In the genomic region with DNA sequence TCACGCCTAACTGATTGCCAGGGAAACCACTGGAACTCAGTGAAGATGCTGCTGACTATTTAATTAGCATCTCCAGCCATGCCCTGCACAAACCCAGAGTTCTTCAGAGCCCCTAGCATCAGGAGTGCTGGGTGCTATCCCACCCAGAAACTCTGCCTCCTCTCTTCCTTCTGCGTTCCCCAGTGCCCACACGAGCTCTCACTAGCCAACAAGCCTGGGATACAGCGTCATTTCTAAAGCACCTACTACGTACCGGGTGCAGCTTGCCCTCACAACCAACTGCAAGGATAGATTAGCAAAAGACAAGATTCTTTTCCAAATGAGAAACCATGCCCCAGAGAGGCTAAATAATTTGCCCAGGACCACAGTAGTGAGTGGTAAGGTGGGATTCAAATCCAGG, we compare ENCODE assay signal across 29 cellular contexts.
DNase-seq lines count a peak whose midpoint lies in the region; ATAC-seq, FAIRE-seq and TF ChIP-seq lines count a peak whose summit lies in the region.
"Had no signal": no experiment of that assay in that cellular context is flagged by ENCODE, and none has a peak within 500 bp of the region (broad histone marks: within the 10 kb centered on the region; RNA-seq: fewer than 3 reads in every experiment).

No MANE protein-coding gene starts in this region.

- WGBS in pancreas, 2 donors: 86 to 96% methylated on average over 6 of the region's 6 CpGs

- POLR2A ChIA-PET in activated CD4-positive, alpha-beta T cell treated with anti-CD3 and anti-CD28 coated beads, Interleukin-2, amount 10 ng/mL, durations not matched to agents 7 days and 5 days (lab: Charles Lee): interaction anchor here (0.6 kb wide), 1 partner anchor 307 kb away, joined by 4 read pairs; no protein-coding TSS in a partner anchor
- POLR2A ChIA-PET in CD8-positive, alpha-beta T cell (lab: Charles Lee): no interaction called here

- no peaks in the 10 kb centered on the region for H3K9me3 Mint-ChIP-seq in activated CD4-positive, alpha-beta T cell treated with anti-CD3 and anti-CD28 coated beads, Interleukin-2, amount 10 ng/mL, durations not matched to agents 7 days and 5 days
- H3K9me3 Mint-ChIP-seq in CD8-positive, alpha-beta T cell: no peaks in the 10 kb centered on the region
- H3K9me3 Mint-ChIP-seq in activated T-helper 17 cell treated with anti-CD3 and anti-CD28 coated beads, Interleukin-2, amount 50 U/mL, for 72 hours: no peaks in the 10 kb centered on the region
- H3K9me3 Mint-ChIP-seq in natural killer cell treated with Interleukin-12 subunit alpha and Interleukin-12 subunit beta and Interleukin-15 and Interleukin-18, amount 100 ng/mL, for 72 hours: no peaks in the 10 kb centered on the region
- H3K9me3 Mint-ChIP-seq in osteocyte (ENCODE audit: unreplicated experiment): no peaks in the 10 kb centered on the region
- H3K9me3 Mint-ChIP-seq: activated T-cell treated with anti-CD3 and anti-CD28 coated beads, Interleukin-2, amount 50 U/mL, for 4 hours; memory B cell had no signal

- peaks cover 7% of the 10 kb centered on the region for H3K36me3 Mint-ChIP-seq in activated CD4-positive, alpha-beta T cell treated with anti-CD3 and anti-CD28 coated beads, Interleukin-2, amount 10 ng/mL, durations not matched to agents 7 days and 5 days (ENCODE audit: low read depth)
- H3K36me3 Mint-ChIP-seq in CD8-positive, alpha-beta T cell: no peaks in the 10 kb centered on the region
- no peaks in the 10 kb centered on the region for H3K36me3 Mint-ChIP-seq in activated T-helper 17 cell treated with anti-CD3 and anti-CD28 coated beads, Interleukin-2, amount 50 U/mL, for 72 hours (ENCODE audit: low read depth)
- no peaks in the 10 kb centered on the region for H3K36me3 Mint-ChIP-seq in natural killer cell treated with Interleukin-12 subunit alpha and Interleukin-12 subunit beta and Interleukin-15 and Interleukin-18, amount 100 ng/mL, for 72 hours
- no peaks in the 10 kb centered on the region for H3K36me3 Mint-ChIP-seq in osteocyte (ENCODE audit: unreplicated experiment)
- H3K36me3 Mint-ChIP-seq: memory B cell had no signal

- no peaks in the 10 kb centered on the region for H3K36me3 ChIP-seq in CD8-positive, alpha-beta T cell (ENCODE audit: insufficient read depth, low read length)
- H3K36me3 ChIP-seq in pancreas: no peaks in the 10 kb centered on the region
- H3K36me3 ChIP-seq: gastrocnemius medialis had no signal

- no peak overlapping the region for H3K4me3 ChIP-seq in CD8-positive, alpha-beta T cell (ENCODE audit: low read depth, low read length)
- H3K4me3 ChIP-seq in pancreas: no peak overlapping the region
- H3K4me3 ChIP-seq: A549, gastrocnemius medialis, hepatocyte had no signal

- no peak overlapping the region for H3K4me3 Mint-ChIP-seq in activated CD4-positive, alpha-beta T cell treated with anti-CD3 and anti-CD28 coated beads, Interleukin-2, amount 10 ng/mL, durations not matched to agents 7 days and 5 days
- H3K4me3 Mint-ChIP-seq in CD8-positive, alpha-beta T cell: no peak overlapping the region
- peak overlapping the region; percentile 38 for H3K4me3 Mint-ChIP-seq in activated T-helper 17 cell treated with anti-CD3 and anti-CD28 coated beads, Interleukin-2, amount 50 U/mL, for 72 hours
- peak overlapping the region; percentile 60 for H3K4me3 Mint-ChIP-seq in natural killer cell treated with Interleukin-12 subunit alpha and Interleukin-12 subunit beta and Interleukin-15 and Interleukin-18, amount 100 ng/mL, for 72 hours
- no peak overlapping the region for H3K4me3 Mint-ChIP-seq in osteocyte (ENCODE audit: unreplicated experiment)

- H3K9me3 ChIP-seq in CD8-positive, alpha-beta T cell (ENCODE audit: low read length): no peaks in the 10 kb centered on the region
- no peaks in the 10 kb centered on the region for H3K9me3 ChIP-seq in pancreas
- H3K9me3 ChIP-seq: A549, gastrocnemius medialis had no signal

- no peak for TF ChIP-seq CTCF in CD8-positive, alpha-beta T cell (IDR thresholded peaks at IDR 0.05)
- TF ChIP-seq CTCF in osteocyte (IDR thresholded peaks at IDR 0.05) (no peak), pancreas (IDR thresholded peaks at IDR 0.05) (no peak)

- intact Hi-C loops in CD8-positive, alpha-beta T cell (cut with DNase I, micrococcal nuclease): loop anchor here in 1 of 2 experiments (1.0 to 5.0 kb wide), 2 partner anchors 27 to 151 kb away; no protein-coding TSS in a partner anchor
- intact Hi-C loops in pancreas (cut with DNase I): no loop called here

- CTCF ChIA-PET in activated CD4-positive, alpha-beta T cell treated with anti-CD3 and anti-CD28 coated beads, Interleukin-2, amount 10 ng/mL, durations not matched to agents 7 days and 5 days (lab: Charles Lee): no interaction called here
- CTCF ChIA-PET in CD8-positive, alpha-beta T cell (lab: Charles Lee): interaction anchor here (4.2 kb wide), 1 partner anchor 16 kb away, joined by 17 read pairs; no protein-coding TSS in a partner anchor

- peaks cover 42% of the 10 kb centered on the region for H3K4me1 Mint-ChIP-seq in activated CD4-positive, alpha-beta T cell treated with anti-CD3 and anti-CD28 coated beads, Interleukin-2, amount 10 ng/mL, durations not matched to agents 7 days and 5 days
- peaks cover 47% of the 10 kb centered on the region for H3K4me1 Mint-ChIP-seq in CD8-positive, alpha-beta T cell (ENCODE audit: low read depth)
- H3K4me1 Mint-ChIP-seq in activated T-helper 17 cell treated with anti-CD3 and anti-CD28 coated beads, Interleukin-2, amount 50 U/mL, for 72 hours: peaks cover 42% of the 10 kb centered on the region
- H3K4me1 Mint-ChIP-seq in natural killer cell treated with Interleukin-12 subunit alpha and Interleukin-12 subunit beta and Interleukin-15 and Interleukin-18, amount 100 ng/mL, for 72 hours (ENCODE audit: low read depth in 2 of 2): peaks cover 31 to 44% of the 10 kb centered on the region in 2 donors
- H3K4me1 Mint-ChIP-seq in osteocyte (ENCODE audit: unreplicated experiment): peaks cover 17% of the 10 kb centered on the region

- ATAC-seq in CD8-positive, alpha-beta T cell: no peak
- no peak for ATAC-seq in activated T-helper 17 cell treated with anti-CD3 and anti-CD28 coated beads, Interleukin-2, amount 50 U/mL, for 72 hours (replicated peaks)
- no peak for ATAC-seq in natural killer cell treated with Interleukin-12 subunit alpha and Interleukin-12 subunit beta and Interleukin-15 and Interleukin-18, amount 100 ng/mL, for 72 hours
- no peak for ATAC-seq in pancreas
- ATAC-seq: A549; activated T-cell treated with anti-CD3 and anti-CD28 coated beads, Interleukin-2, amount 50 U/mL, for 4 hours; gastrocnemius medialis; HCT116; left cardiac atrium had no signal

- no peaks in the 10 kb centered on the region for H3K27me3 ChIP-seq in CD8-positive, alpha-beta T cell (ENCODE audit: insufficient read depth, low read length)
- no peaks in the 10 kb centered on the region for H3K27me3 ChIP-seq in pancreas
- H3K27me3 ChIP-seq: gastrocnemius medialis, hepatocyte had no signal

- H3K27ac ChIP-seq in CD8-positive, alpha-beta T cell (ENCODE audit: low read depth, low read length): no peak overlapping the region
- no peak overlapping the region for H3K27ac ChIP-seq in pancreas
- H3K27ac ChIP-seq: A549, gastrocnemius medialis, hepatocyte had no signal

- H3K27ac Mint-ChIP-seq in activated CD4-positive, alpha-beta T cell treated with anti-CD3 and anti-CD28 coated beads, Interleukin-2, amount 10 ng/mL, durations not matched to agents 7 days and 5 days: peak overlapping the region; percentile 62
- peak overlapping the region; percentile 7 for H3K27ac Mint-ChIP-seq in CD8-positive, alpha-beta T cell
- peak overlapping the region; percentile 80 for H3K27ac Mint-ChIP-seq in activated T-helper 17 cell treated with anti-CD3 and anti-CD28 coated beads, Interleukin-2, amount 50 U/mL, for 72 hours
- H3K27ac Mint-ChIP-seq in natural killer cell treated with Interleukin-12 subunit alpha and Interleukin-12 subunit beta and Interleukin-15 and Interleukin-18, amount 100 ng/mL, for 72 hours: peak overlapping the region; percentile 70 to 92
- H3K27ac Mint-ChIP-seq in osteocyte (ENCODE audit: unreplicated experiment): no peak overlapping the region

- DNase-seq in activated CD4-positive, alpha-beta T cell treated with anti-CD3 and anti-CD28 coated beads, Interleukin-2, amount 10 ng/mL, durations not matched to agents 7 days and 5 days: no peak
- DNase-seq in activated CD4-positive, alpha-beta T cell treated with anti-CD3 and anti-CD28 coated beads, Interleukin-2, amount 50 U/mL, for 1 hour: no peak
- DNase-seq in CD8-positive, alpha-beta T cell: no peak
- no peak for DNase-seq in natural killer cell treated with Interleukin-12 subunit alpha and Interleukin-12 subunit beta and Interleukin-15 and Interleukin-18, amount 100 ng/mL, for 72 hours (ENCODE audit: low spot score)
- no peak for DNase-seq in retina
- DNase-seq in osteocyte (ENCODE audit: extremely low spot score, unreplicated experiment): no peak
- DNase-seq in pancreas: no peak
- DNase-seq: activated CD4-positive, CD25-positive, alpha-beta regulatory T cell; activated T-cell treated with anti-CD3 and anti-CD28 coated beads, Interleukin-2, amount 50 U/mL, for 4 hours; AML-193; cerebellar nuclear complex; DMS79; gastrocnemius medialis; GF-D8; left cardiac atrium; NCI-H1105; NCI-H187 treated with DMSO at 0.1 percent for 48 hours; NCI-H2171 treated with DMSO at 0.1 percent for 48 hours; NCI-H510A treated with DMSO at 0.1 percent for 48 hours; NK-92 treated with Interleukin-12 subunit alpha and Interleukin-12 subunit beta, amount 100 ng/mL, for 24 hours; SHP77; small intestine; trophoblast cell had no signal

- FAIRE-seq in pancreas (lab: Jason Lieb, UNC): no peak
- FAIRE-seq: A549, GM19239, small intestine had no signal

- peaks cover 50% of the 10 kb centered on the region for H3K4me1 ChIP-seq in CD8-positive, alpha-beta T cell (ENCODE audit: insufficient read depth, low read length)
- H3K4me1 ChIP-seq in pancreas: peaks cover 0 to 5% (median 0%) of the 10 kb centered on the region in 3 donors
- H3K4me1 ChIP-seq: A549 had no signal

- peaks cover 52% of the 10 kb centered on the region for H3K27me3 Mint-ChIP-seq in activated CD4-positive, alpha-beta T cell treated with anti-CD3 and anti-CD28 coated beads, Interleukin-2, amount 10 ng/mL, durations not matched to agents 7 days and 5 days
- peaks cover 13% of the 10 kb centered on the region for H3K27me3 Mint-ChIP-seq in CD8-positive, alpha-beta T cell (ENCODE audit: low read depth)
- H3K27me3 Mint-ChIP-seq in activated T-helper 17 cell treated with anti-CD3 and anti-CD28 coated beads, Interleukin-2, amount 50 U/mL, for 72 hours: peaks cover 6% of the 10 kb centered on the region
- H3K27me3 Mint-ChIP-seq in natural killer cell treated with Interleukin-12 subunit alpha and Interleukin-12 subunit beta and Interleukin-15 and Interleukin-18, amount 100 ng/mL, for 72 hours: peaks cover 35 to 56% of the 10 kb centered on the region in 2 donors
- peaks cover 28% of the 10 kb centered on the region for H3K27me3 Mint-ChIP-seq in osteocyte (ENCODE audit: unreplicated experiment)

Comparison
In these comparisons a context has a peak if more than half of its experiments do, and no peak if none do; other contexts are left out.
1. H3K4me3 Mint-ChIP-seq: peak in activated T-helper 17 cell treated with anti-CD3 and anti-CD28 coated beads, Interleukin-2, amount 50 U/mL, for 72 hours (single experiment) and natural killer cell treated with Interleukin-12 subunit alpha and Interleukin-12 subunit beta and Interleukin-15 and Interleukin-18, amount 100 ng/mL, for 72 hours (single experiment); none in activated CD4-positive, alpha-beta T cell treated with anti-CD3 and anti-CD28 coated beads, Interleukin-2, amount 10 ng/mL, durations not matched to agents 7 days and 5 days (single experiment), CD8-positive, alpha-beta T cell (single experiment) and osteocyte (single experiment).